In the genomic region with DNA sequence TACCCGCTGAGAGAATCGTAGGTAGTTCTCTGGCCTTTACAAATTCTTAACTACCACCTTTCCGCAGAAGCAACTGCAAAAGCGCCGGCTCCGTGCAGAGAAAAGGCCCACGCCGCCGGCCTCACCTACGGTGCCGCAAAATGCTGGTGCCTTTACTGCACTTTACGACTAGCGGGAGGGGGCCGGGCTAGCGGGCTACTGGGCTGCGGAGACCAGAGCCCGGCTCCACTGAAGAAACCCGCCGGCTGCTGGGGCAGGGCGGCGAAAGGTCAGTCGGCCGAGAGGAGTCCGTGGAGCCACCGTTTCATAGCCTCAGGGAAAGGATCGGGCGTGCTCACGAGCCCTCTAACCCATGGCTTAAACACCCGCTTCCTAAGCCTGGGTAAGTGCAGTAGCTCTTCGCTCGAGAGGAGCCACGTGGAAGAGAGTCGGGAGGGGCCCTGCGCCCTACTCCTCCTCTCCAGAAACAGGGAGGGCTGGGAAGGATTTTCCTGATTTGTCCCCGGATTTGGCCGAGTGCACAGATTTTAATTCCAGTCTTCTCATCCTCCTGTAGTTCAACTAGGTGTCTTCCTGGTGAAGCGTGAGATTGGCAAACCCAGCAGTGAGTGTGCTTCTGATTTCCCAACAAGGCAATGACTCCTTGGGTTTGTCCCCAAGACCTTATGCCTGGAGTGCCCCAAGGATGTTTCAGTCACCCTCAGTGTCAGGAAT, we compare ENCODE assay signal across 1 cellular context.
TF ChIP-seq lines count a peak whose summit lies in the region.

A gene with protein sequence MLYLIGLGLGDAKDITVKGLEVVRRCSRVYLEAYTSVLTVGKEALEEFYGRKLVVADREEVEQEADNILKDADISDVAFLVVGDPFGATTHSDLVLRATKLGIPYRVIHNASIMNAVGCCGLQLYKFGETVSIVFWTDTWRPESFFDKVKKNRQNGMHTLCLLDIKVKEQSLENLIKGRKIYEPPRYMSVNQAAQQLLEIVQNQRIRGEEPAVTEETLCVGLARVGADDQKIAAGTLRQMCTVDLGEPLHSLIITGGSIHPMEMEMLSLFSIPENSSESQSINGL (minus strand): TSS at position 105 of the 714 bp plus-strand sequence. CDS start 341 bp downstream, outside the sequence.

TF ChIP-seq in HepG2, 621 proteins besides CTCF, POLR2A, EP300 and RAD21 (continued from another document and continues in another):
- TF ChIP-seq, protein P1, sequence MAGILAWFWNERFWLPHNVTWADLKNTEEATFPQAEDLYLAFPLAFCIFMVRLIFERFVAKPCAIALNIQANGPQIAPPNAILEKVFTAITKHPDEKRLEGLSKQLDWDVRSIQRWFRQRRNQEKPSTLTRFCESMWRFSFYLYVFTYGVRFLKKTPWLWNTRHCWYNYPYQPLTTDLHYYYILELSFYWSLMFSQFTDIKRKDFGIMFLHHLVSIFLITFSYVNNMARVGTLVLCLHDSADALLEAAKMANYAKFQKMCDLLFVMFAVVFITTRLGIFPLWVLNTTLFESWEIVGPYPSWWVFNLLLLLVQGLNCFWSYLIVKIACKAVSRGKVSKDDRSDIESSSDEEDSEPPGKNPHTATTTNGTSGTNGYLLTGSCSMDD (CRISPR knock-in tag; IDR thresholded peaks at IDR 0.05): no peak
- no peak for TF ChIP-seq TCF7 (IDR thresholded peaks at IDR 0.05; ENCODE audit: low read depth)
- peak; percentile 56 for TF ChIP-seq ZNF124 (CRISPR knock-in tag; IDR thresholded peaks at IDR 0.05)
- TF ChIP-seq ZMYM3 (CRISPR knock-in tag; IDR thresholded peaks at IDR 0.05): peak; percentile 11; the same call in 1 of the 2 replicates
- TF ChIP-seq, protein P2, sequence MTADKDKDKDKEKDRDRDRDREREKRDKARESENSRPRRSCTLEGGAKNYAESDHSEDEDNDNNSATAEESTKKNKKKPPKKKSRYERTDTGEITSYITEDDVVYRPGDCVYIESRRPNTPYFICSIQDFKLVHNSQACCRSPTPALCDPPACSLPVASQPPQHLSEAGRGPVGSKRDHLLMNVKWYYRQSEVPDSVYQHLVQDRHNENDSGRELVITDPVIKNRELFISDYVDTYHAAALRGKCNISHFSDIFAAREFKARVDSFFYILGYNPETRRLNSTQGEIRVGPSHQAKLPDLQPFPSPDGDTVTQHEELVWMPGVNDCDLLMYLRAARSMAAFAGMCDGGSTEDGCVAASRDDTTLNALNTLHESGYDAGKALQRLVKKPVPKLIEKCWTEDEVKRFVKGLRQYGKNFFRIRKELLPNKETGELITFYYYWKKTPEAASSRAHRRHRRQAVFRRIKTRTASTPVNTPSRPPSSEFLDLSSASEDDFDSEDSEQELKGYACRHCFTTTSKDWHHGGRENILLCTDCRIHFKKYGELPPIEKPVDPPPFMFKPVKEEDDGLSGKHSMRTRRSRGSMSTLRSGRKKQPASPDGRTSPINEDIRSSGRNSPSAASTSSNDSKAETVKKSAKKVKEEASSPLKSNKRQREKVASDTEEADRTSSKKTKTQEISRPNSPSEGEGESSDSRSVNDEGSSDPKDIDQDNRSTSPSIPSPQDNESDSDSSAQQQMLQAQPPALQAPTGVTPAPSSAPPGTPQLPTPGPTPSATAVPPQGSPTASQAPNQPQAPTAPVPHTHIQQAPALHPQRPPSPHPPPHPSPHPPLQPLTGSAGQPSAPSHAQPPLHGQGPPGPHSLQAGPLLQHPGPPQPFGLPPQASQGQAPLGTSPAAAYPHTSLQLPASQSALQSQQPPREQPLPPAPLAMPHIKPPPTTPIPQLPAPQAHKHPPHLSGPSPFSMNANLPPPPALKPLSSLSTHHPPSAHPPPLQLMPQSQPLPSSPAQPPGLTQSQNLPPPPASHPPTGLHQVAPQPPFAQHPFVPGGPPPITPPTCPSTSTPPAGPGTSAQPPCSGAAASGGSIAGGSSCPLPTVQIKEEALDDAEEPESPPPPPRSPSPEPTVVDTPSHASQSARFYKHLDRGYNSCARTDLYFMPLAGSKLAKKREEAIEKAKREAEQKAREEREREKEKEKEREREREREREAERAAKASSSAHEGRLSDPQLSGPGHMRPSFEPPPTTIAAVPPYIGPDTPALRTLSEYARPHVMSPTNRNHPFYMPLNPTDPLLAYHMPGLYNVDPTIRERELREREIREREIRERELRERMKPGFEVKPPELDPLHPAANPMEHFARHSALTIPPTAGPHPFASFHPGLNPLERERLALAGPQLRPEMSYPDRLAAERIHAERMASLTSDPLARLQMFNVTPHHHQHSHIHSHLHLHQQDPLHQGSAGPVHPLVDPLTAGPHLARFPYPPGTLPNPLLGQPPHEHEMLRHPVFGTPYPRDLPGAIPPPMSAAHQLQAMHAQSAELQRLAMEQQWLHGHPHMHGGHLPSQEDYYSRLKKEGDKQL (CRISPR knock-in tag; IDR thresholded peaks at IDR 0.05; ENCODE audit: low read depth): no peak
- TF ChIP-seq GATAD2A (CRISPR knock-in tag; IDR thresholded peaks at IDR 0.05): peak; percentile 47
- peak; percentile 92 for TF ChIP-seq KDM5A (IDR thresholded peaks at IDR 0.05; ENCODE audit: borderline replicate concordance, low read length)
- no peak for TF ChIP-seq ZNF224 (CRISPR knock-in tag; IDR thresholded peaks at IDR 0.05)
- TF ChIP-seq PAWR (CRISPR knock-in tag; IDR thresholded peaks at IDR 0.05; ENCODE audit: borderline replicate concordance): no peak
- no peak; the same call in 1 of the 2 replicates for TF ChIP-seq TGIF2 (CRISPR knock-in tag; IDR thresholded peaks at IDR 0.05)
- TF ChIP-seq, protein P3, sequence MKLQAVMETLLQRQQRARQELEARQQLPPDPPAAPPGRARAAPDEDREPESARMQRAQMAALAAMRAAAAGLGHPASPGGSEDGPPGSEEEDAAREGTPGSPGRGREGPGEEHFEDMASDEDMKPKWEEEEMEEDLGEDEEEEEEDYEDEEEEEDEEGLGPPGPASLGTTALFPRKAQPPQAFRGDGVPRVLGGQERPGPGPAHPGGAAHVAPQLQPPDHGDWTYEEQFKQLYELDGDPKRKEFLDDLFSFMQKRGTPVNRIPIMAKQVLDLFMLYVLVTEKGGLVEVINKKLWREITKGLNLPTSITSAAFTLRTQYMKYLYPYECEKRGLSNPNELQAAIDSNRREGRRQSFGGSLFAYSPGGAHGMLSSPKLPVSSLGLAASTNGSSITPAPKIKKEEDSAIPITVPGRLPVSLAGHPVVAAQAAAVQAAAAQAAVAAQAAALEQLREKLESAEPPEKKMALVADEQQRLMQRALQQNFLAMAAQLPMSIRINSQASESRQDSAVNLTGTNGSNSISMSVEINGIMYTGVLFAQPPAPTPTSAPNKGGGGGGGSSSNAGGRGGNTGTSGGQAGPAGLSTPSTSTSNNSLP (IDR thresholded peaks at IDR 0.05; ENCODE audit: low read depth, low read length): no peak
- TF ChIP-seq ZNF331 (CRISPR knock-in tag; IDR thresholded peaks at IDR 0.05): 0 out of 2 replicates have a peak, but pooled peaks have one; percentile 39
- TF ChIP-seq, protein P4, sequence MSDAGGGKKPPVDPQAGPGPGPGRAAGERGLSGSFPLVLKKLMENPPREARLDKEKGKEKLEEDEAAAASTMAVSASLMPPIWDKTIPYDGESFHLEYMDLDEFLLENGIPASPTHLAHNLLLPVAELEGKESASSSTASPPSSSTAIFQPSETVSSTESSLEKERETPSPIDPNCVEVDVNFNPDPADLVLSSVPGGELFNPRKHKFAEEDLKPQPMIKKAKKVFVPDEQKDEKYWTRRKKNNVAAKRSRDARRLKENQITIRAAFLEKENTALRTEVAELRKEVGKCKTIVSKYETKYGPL (CRISPR knock-in tag; IDR thresholded peaks at IDR 0.05): 0 out of 2 replicates have a peak, but pooled peaks have one; percentile 21
- peak; percentile 99 for TF ChIP-seq KMT2A (CRISPR knock-in tag; IDR thresholded peaks at IDR 0.05)
- TF ChIP-seq, protein P5, sequence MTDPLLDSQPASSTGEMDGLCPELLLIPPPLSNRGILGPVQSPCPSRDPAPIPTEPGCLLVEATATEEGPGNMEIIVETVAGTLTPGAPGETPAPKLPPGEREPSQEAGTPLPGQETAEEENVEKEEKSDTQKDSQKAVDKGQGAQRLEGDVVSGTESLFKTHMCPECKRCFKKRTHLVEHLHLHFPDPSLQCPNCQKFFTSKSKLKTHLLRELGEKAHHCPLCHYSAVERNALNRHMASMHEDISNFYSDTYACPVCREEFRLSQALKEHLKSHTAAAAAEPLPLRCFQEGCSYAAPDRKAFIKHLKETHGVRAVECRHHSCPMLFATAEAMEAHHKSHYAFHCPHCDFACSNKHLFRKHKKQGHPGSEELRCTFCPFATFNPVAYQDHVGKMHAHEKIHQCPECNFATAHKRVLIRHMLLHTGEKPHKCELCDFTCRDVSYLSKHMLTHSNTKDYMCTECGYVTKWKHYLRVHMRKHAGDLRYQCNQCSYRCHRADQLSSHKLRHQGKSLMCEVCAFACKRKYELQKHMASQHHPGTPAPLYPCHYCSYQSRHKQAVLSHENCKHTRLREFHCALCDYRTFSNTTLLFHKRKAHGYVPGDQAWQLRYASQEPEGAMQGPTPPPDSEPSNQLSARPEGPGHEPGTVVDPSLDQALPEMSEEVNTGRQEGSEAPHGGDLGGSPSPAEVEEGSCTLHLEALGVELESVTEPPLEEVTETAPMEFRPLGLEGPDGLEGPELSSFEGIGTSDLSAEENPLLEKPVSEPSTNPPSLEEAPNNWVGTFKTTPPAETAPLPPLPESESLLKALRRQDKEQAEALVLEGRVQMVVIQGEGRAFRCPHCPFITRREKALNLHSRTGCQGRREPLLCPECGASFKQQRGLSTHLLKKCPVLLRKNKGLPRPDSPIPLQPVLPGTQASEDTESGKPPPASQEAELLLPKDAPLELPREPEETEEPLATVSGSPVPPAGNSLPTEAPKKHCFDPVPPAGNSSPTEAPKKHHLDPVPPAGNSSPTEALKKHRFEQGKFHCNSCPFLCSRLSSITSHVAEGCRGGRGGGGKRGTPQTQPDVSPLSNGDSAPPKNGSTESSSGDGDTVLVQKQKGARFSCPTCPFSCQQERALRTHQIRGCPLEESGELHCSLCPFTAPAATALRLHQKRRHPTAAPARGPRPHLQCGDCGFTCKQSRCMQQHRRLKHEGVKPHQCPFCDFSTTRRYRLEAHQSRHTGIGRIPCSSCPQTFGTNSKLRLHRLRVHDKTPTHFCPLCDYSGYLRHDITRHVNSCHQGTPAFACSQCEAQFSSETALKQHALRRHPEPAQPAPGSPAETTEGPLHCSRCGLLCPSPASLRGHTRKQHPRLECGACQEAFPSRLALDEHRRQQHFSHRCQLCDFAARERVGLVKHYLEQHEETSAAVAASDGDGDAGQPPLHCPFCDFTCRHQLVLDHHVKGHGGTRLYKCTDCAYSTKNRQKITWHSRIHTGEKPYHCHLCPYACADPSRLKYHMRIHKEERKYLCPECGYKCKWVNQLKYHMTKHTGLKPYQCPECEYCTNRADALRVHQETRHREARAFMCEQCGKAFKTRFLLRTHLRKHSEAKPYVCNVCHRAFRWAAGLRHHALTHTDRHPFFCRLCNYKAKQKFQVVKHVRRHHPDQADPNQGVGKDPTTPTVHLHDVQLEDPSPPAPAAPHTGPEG (CRISPR knock-in tag; IDR thresholded peaks at IDR 0.05): peak; percentile 58; the same call in 1 of the 2 replicates
- TF ChIP-seq, protein P6, sequence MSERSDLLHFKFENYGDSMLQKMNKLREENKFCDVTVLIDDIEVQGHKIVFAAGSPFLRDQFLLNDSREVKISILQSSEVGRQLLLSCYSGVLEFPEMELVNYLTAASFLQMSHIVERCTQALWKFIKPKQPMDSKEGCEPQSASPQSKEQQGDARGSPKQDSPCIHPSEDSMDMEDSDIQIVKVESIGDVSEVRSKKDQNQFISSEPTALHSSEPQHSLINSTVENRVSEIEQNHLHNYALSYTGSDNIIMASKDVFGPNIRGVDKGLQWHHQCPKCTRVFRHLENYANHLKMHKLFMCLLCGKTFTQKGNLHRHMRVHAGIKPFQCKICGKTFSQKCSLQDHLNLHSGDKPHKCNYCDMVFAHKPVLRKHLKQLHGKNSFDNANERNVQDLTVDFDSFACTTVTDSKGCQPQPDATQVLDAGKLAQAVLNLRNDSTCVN (CRISPR knock-in tag; IDR thresholded peaks at IDR 0.05; ENCODE audit: borderline replicate concordance): peak; percentile 52; the same call in 1 of the 2 replicates
- no peak for TF ChIP-seq ZNF747 (CRISPR knock-in tag; IDR thresholded peaks at IDR 0.05; ENCODE audit: borderline replicate concordance)
- no peak for TF ChIP-seq TCF7L2 (IDR thresholded peaks at IDR 0.05; ENCODE audit: low read depth, low read length)
- TF ChIP-seq PCBP1 (IDR thresholded peaks at IDR 0.05; ENCODE audit: borderline replicate concordance, low read depth, low read length): 0 out of 2 replicates have a peak, but pooled peaks have one; percentile 38
- TF ChIP-seq, protein P7, sequence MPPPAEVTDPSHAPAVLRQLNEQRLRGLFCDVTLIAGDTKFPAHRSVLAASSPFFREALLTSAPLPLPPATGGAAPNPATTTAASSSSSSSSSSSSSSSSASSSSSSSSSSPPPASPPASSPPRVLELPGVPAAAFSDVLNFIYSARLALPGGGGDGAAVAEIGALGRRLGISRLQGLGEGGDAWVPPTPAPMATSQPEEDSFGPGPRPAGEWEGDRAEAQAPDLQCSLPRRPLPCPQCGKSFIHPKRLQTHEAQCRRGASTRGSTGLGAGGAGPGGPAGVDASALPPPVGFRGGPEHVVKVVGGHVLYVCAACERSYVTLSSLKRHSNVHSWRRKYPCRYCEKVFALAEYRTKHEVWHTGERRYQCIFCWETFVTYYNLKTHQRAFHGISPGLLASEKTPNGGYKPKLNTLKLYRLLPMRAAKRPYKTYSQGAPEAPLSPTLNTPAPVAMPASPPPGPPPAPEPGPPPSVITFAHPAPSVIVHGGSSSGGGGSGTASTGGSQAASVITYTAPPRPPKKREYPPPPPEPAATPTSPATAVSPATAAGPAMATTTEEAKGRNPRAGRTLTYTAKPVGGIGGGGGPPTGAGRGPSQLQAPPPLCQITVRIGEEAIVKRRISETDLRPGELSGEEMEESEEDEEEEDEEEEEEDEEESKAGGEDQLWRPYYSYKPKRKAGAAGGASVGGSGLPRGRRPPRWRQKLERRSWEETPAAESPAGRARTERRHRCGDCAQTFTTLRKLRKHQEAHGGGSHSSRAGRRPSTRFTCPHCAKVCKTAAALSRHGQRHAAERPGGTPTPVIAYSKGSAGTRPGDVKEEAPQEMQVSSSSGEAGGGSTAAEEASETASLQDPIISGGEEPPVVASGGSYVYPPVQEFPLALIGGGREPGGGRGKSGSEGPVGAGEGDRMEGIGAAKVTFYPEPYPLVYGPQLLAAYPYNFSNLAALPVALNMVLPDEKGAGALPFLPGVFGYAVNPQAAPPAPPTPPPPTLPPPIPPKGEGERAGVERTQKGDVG (CRISPR knock-in tag; IDR thresholded peaks at IDR 0.05; ENCODE audit: borderline replicate concordance): no peak
- TF ChIP-seq ZNF3 (CRISPR knock-in tag; IDR thresholded peaks at IDR 0.05): no peak
- no peak for TF ChIP-seq NCOA5 (CRISPR knock-in tag; IDR thresholded peaks at IDR 0.05)
- no peak for TF ChIP-seq KLF15 (CRISPR knock-in tag; IDR thresholded peaks at IDR 0.05; ENCODE audit: borderline replicate concordance)
- TF ChIP-seq, protein P8, sequence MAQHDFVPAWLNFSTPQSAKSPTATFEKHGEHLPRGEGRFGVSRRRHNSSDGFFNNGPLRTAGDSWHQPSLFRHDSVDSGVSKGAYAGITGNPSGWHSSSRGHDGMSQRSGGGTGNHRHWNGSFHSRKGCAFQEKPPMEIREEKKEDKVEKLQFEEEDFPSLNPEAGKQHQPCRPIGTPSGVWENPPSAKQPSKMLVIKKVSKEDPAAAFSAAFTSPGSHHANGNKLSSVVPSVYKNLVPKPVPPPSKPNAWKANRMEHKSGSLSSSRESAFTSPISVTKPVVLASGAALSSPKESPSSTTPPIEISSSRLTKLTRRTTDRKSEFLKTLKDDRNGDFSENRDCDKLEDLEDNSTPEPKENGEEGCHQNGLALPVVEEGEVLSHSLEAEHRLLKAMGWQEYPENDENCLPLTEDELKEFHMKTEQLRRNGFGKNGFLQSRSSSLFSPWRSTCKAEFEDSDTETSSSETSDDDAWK (CRISPR knock-in tag; IDR thresholded peaks at IDR 0.05): no peak
- peak; percentile 59; the same call in 1 of the 2 replicates for TF ChIP-seq KDM5B (CRISPR knock-in tag; IDR thresholded peaks at IDR 0.05; ENCODE audit: borderline replicate concordance)
- no peak for TF ChIP-seq ZNF468 (CRISPR knock-in tag; IDR thresholded peaks at IDR 0.05)
- TF ChIP-seq ZNF749 (CRISPR knock-in tag; IDR thresholded peaks at IDR 0.05; ENCODE audit: borderline replicate concordance): no peak
- no peak for TF ChIP-seq RNF2 (conservative IDR thresholded peaks at IDR 0.05; ENCODE audit: low read depth)
